33 cellular contexts compared by ENCODE assay signal in the genomic region with DNA sequence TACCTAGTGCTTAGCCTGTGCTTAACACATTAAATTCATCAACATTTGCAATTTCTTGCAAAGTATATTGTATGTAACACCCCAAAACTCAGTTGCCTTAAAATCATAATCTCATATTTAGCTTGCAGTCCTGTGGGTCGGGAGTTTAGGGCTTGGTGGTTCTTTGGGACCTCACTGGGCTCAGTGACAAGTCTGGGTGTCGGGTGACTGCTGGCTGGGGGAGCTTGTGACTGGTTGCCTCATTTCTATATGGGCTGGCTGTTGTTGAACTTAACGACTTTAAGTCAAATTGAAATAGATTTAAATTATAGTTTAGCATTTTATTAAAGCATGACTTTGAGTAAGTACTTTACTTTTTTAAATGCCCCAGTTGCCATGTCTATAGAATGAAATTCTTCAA.
DNase-seq lines count a peak whose midpoint lies in the region; ATAC-seq and TF ChIP-seq lines count a peak whose summit lies in the region.
"Had no signal": no experiment of that assay in that cellular context is flagged by ENCODE, and none has a peak within 500 bp of the region (broad histone marks: within the 10 kb centered on the region; RNA-seq: fewer than 3 reads in every experiment).

No MANE protein-coding gene starts in this region.

- H3K4me1 Mint-ChIP-seq in GM23338 (peaks cover 15% of the 10 kb centered on the region), WTC11 (peaks cover 34% of the 10 kb centered on the region)
- H3K4me1 Mint-ChIP-seq: B cell; CD14-positive monocyte; CD4-positive, alpha-beta memory T cell; CD4-positive, CD25-positive, alpha-beta regulatory T cell; CD8-positive, alpha-beta memory T cell had no signal

- H3K9me3 Mint-ChIP-seq in GM23338, result no peaks in the 10 kb centered on the region
- no peaks in the 10 kb centered on the region for H3K9me3 Mint-ChIP-seq in WTC11
- H3K9me3 Mint-ChIP-seq: CD4-positive, alpha-beta T cell; CD8-positive, alpha-beta T cell had no signal

- no peaks in the 10 kb centered on the region for H3F3A ChIP-seq in GM23338 (replicated peaks; ENCODE audit: low read depth)

- H3K4me3 Mint-ChIP-seq in GM23338, result no peak overlapping the region
- H3K4me3 Mint-ChIP-seq in WTC11, result no peak overlapping the region
- H3K4me3 Mint-ChIP-seq: B cell; CD14-positive monocyte; CD4-positive, alpha-beta memory T cell; CD4-positive, alpha-beta T cell; CD4-positive, CD25-positive, alpha-beta regulatory T cell; CD8-positive, alpha-beta memory T cell; CD8-positive, alpha-beta T cell had no signal

- no peaks in the 10 kb centered on the region for H3K36me3 Mint-ChIP-seq in GM23338 (ENCODE audit: low read depth)
- H3K36me3 Mint-ChIP-seq in WTC11, result no peaks in the 10 kb centered on the region
- H3K36me3 Mint-ChIP-seq: CD14-positive monocyte; CD4-positive, alpha-beta memory T cell; CD4-positive, CD25-positive, alpha-beta regulatory T cell; CD8-positive, alpha-beta memory T cell; CD8-positive, alpha-beta T cell had no signal

- ATAC-seq in GM23338 (no peak; the same call in 2 of the 3 replicates), WTC11 (peak; percentile 51; the same call in 1 of the 2 replicates), right lobe of liver (no peak)
- ATAC-seq: A549; CD8-positive, alpha-beta T cell had no signal

- CTCF ChIA-PET in WTC11 (lab: Charles Lee), result no interaction called here

- WGBS in right lobe of liver (ENCODE audit: insufficient coverage, low coverage, low lambda C conversion rate, missing lambda C conversion rate), result 85% methylated on average over 3 of the region's 3 CpGs

- TF ChIP-seq POLR2A in right lobe of liver (IDR thresholded peaks at IDR 0.05), result no peak

- DNase-seq in GM23338 (ENCODE audit: low spot score), result peak; percentile 21
- no peak for DNase-seq in WTC11 (ENCODE audit: low spot score)
- DNase-seq in myocyte (ENCODE audit: low read depth), result peak; percentile 37
- no peak for DNase-seq in NCI-H82 treated with DMSO at 0.1 percent for 48 hours (lab: John Stamatoyannopoulos, UW; ENCODE audit: unreplicated experiment)
- no peak for DNase-seq in cortex of kidney (lab: John Stamatoyannopoulos, UW)
- DNase-seq in right lobe of liver, result no peak
- DNase-seq: 8988T; ACHN; AML-193; BE2C; C1 segment of cervical spinal cord; Caco-2; Calu3; CD4-positive, alpha-beta memory T cell; CD4-positive, alpha-beta T cell; CD4-positive, CD25-positive, alpha-beta regulatory T cell; CD8-positive, alpha-beta memory T cell; CD8-positive, alpha-beta T cell; COR-L47; DMS 273 treated with DMSO at 0.1 percent for 48 hours; DMS153; DMS53; DMS79; DMS79 treated with DMSO at 0.1 percent for 48 hours; DND-41; EL had no signal

- H3K27ac ChIP-seq in GM23338 (ENCODE audit: low read depth), result no peak overlapping the region
- no peak overlapping the region for H3K27ac ChIP-seq in right lobe of liver
- H3K27ac ChIP-seq: 22Rv1; A549; BLaER1; BLaER1 treated with 17β-estradiol and CSF1 and Interleukin-3, amounts not matched to agents 10 nM and 100 nM; C4-2B had no signal

- H3K36me3 ChIP-seq in GM23338 (ENCODE audit: insufficient read depth) (no peaks in the 10 kb centered on the region), right lobe of liver (no peaks in the 10 kb centered on the region)
- H3K36me3 ChIP-seq: BE2C; BLaER1; BLaER1 treated with 17β-estradiol and CSF1 and Interleukin-3, amounts not matched to agents 10 nM and 100 nM had no signal

- no peaks in the 10 kb centered on the region for H4K20me1 ChIP-seq in GM23338 (replicated peaks; ENCODE audit: insufficient read depth)
- H4K20me1 ChIP-seq: BLaER1; BLaER1 treated with 17β-estradiol and CSF1 and Interleukin-3, amounts not matched to agents 10 nM and 100 nM had no signal

- H3K4me3 ChIP-seq in GM23338 (no peak overlapping the region), right lobe of liver (no peak overlapping the region)
- H3K4me3 ChIP-seq: A549; BLaER1; BLaER1 treated with 17β-estradiol and CSF1 and Interleukin-3, amounts not matched to agents 10 nM and 100 nM had no signal

- intact Hi-C loops in right lobe of liver (cut with DNase I), result no loop called here

- H3K9me3 ChIP-seq in right lobe of liver, result no peaks in the 10 kb centered on the region
- H3K9me3 ChIP-seq: A549; BE2C; BLaER1; BLaER1 treated with 17β-estradiol and CSF1 and Interleukin-3, amounts not matched to agents 10 nM and 100 nM; Caco-2 had no signal

- H2AFZ ChIP-seq in GM23338, result no peak overlapping the region

- H3K27me3 Mint-ChIP-seq in GM23338 (ENCODE audit: insufficient read depth, low read depth, poor library complexity) (no peaks in the 10 kb centered on the region), WTC11 (ENCODE audit: low read depth) (no peaks in the 10 kb centered on the region)
- H3K27me3 Mint-ChIP-seq: B cell; CD4-positive, CD25-positive, alpha-beta regulatory T cell; CD8-positive, alpha-beta memory T cell had no signal

- H3K4me2 ChIP-seq in GM23338, result no peak overlapping the region
- H3K4me2 ChIP-seq: A549, BLaER1 had no signal

- H3K27ac Mint-ChIP-seq in GM23338 (peak overlapping the region; percentile 83), WTC11 (no peak overlapping the region)
- H3K27ac Mint-ChIP-seq: B cell; CD14-positive monocyte; CD4-positive, alpha-beta memory T cell; CD4-positive, alpha-beta T cell; CD4-positive, CD25-positive, alpha-beta regulatory T cell; CD8-positive, alpha-beta memory T cell; CD8-positive, alpha-beta T cell had no signal

- H3K9me2 ChIP-seq in GM23338 (ENCODE audit: insufficient read depth), result no peaks in the 10 kb centered on the region

- H3K79me2 ChIP-seq in GM23338 (replicated peaks; ENCODE audit: insufficient read depth), result no peaks in the 10 kb centered on the region

- TF ChIP-seq CTCF in GM23338 (conservative IDR thresholded peaks at IDR 0.05; ENCODE audit: low read depth in 2 of 2), result no peak
- no peak for TF ChIP-seq CTCF in WTC11 (IDR thresholded peaks at IDR 0.05)
- TF ChIP-seq CTCF in right lobe of liver (IDR thresholded peaks at IDR 0.05), result no peak

- H3K27me3 ChIP-seq in GM23338 (ENCODE audit: insufficient read depth) (no peaks in the 10 kb centered on the region), right lobe of liver (no peaks in the 10 kb centered on the region)
- H3K27me3 ChIP-seq: BLaER1; BLaER1 treated with 17β-estradiol and CSF1 and Interleukin-3, amounts not matched to agents 10 nM and 100 nM had no signal

- POLR2A ChIA-PET in WTC11 (lab: Charles Lee), result interaction anchor here (0.8 kb wide), 1 partner anchor 16 kb away, joined by 3 read pairs; no protein-coding TSS in a partner anchor

- H3K4me1 ChIP-seq in GM23338 (ENCODE audit: insufficient read depth), result peaks cover 15% of the 10 kb centered on the region; the same call in 1 of the 2 replicates
- no peaks in the 10 kb centered on the region for H3K4me1 ChIP-seq in right lobe of liver
- H3K4me1 ChIP-seq: A549, BE2C, Caco-2 had no signal

TF ChIP-seq in GM23338, 12 proteins besides CTCF, POLR2A, EP300 and RAD21 (continues in another document):
- TF ChIP-seq EZH2phosphoT487 (IDR thresholded peaks at IDR 0.05; ENCODE audit: unreplicated experiment), result no peak

TF ChIP-seq in WTC11, 78 proteins besides CTCF, POLR2A, EP300 and RAD21:
- TF ChIP-seq, protein P1, sequence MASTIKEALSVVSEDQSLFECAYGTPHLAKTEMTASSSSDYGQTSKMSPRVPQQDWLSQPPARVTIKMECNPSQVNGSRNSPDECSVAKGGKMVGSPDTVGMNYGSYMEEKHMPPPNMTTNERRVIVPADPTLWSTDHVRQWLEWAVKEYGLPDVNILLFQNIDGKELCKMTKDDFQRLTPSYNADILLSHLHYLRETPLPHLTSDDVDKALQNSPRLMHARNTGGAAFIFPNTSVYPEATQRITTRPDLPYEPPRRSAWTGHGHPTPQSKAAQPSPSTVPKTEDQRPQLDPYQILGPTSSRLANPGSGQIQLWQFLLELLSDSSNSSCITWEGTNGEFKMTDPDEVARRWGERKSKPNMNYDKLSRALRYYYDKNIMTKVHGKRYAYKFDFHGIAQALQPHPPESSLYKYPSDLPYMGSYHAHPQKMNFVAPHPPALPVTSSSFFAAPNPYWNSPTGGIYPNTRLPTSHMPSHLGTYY (CRISPR knock-in tag; IDR thresholded peaks at IDR 0.05), result no peak
- no peak for TF ChIP-seq NR2C2 (CRISPR knock-in tag; IDR thresholded peaks at IDR 0.05)

Comparison
In these comparisons a context has a peak if more than half of its experiments do, and no peak if none do; other contexts are left out.
1. DNase-seq: peak in GM23338 (single experiment) and myocyte (single experiment); none in WTC11 (single experiment), NCI-H82 treated with DMSO at 0.1 percent for 48 hours (single experiment), cortex of kidney (single experiment) and right lobe of liver (0 of 3).